In the genomic region with DNA sequence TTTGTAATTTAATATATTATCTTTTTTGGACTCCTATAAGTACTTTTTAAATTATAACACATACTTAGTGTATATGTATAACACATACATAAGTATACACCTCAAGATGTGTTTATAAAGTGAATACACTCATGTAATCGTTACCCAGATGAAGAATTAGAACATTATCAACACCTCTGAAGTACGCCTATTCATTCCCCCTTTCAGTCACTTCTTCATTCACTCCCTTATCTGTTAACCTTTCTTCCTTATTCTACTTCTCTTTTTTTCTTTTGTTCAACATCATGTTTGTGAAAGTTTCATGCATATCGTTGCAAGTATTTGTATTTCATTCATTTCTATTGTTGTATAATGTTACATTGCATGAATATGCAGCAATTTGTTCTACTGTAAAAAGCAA, we compare ENCODE assay signal across 24 cellular contexts.
DNase-seq lines count a peak whose midpoint lies in the region; ATAC-seq and TF ChIP-seq lines count a peak whose summit lies in the region.
"Had no signal": no experiment of that assay in that cellular context is flagged by ENCODE, and none has a peak within 500 bp of the region (broad histone marks: within the 10 kb centered on the region; RNA-seq: fewer than 3 reads in every experiment).

No MANE protein-coding gene starts in this region.

- peak; percentile 5 for DNase-seq in GF-D8 (lab: John Stamatoyannopoulos, UW)
- peak; percentile 74 for DNase-seq in OCI-M1 (lab: John Stamatoyannopoulos, UW)
- no peak for DNase-seq in 8988T
- DNase-seq in erythroblast (lab: John Stamatoyannopoulos, UW): no peak
- no peak for DNase-seq in psoas muscle
- no peak for DNase-seq in amygdala (lab: John Stamatoyannopoulos, UW)
- DNase-seq: ACHN; activated CD4-positive, alpha-beta T cell treated with anti-CD3 and anti-CD28 coated beads, Interleukin-2, amount 50 U/mL, for 48 hours; activated naive CD4-positive, alpha-beta T cell; C1 segment of cervical spinal cord; dermis blood vessel endothelial cell; heart right ventricle; HFFc6; natural killer cell; NCI-H1105 treated with DMSO at 0.1 percent for 48 hours; NCI-H510A; ovary; right lobe of liver; T-cell had no signal

- no peak overlapping the region for H3K27ac ChIP-seq in psoas muscle
- H3K27ac ChIP-seq: ovary, right lobe of liver, vagina, VCaP had no signal

- WGBS in psoas muscle, 3 donors: 88 to 94% (median 93%) methylated on average over 3 of the region's 3 CpGs

- H3K4me1 ChIP-seq in psoas muscle: no peaks in the 10 kb centered on the region
- H3K4me1 ChIP-seq: right lobe of liver, vagina had no signal

- TF ChIP-seq CTCF in psoas muscle (IDR thresholded peaks at IDR 0.05): no peak

- no peak for TF ChIP-seq POLR2A in erythroblast (IDR thresholded peaks at IDR 0.05; ENCODE audit: low read length)

- ATAC-seq in GM19438 (IDR thresholded peaks at IDR 0.05; ENCODE audit: low read depth, unreplicated experiment) (peak; percentile 22), HG03378 (IDR thresholded peaks at IDR 0.05; ENCODE audit: unreplicated experiment) (peak; percentile 35), psoas muscle (no peak)
- ATAC-seq: heart right ventricle, left lobe of liver, right lobe of liver, T-cell had no signal

- intact Hi-C loops in psoas muscle (cut with DNase I): no loop called here

- peaks cover 0 to 17% of the 10 kb centered on the region in 2 donors for H3K36me3 ChIP-seq in psoas muscle (ENCODE audit: insufficient read depth in 1 of 2, low read depth in 1 of 2)
- H3K36me3 ChIP-seq: ovary, right lobe of liver had no signal

- peaks cover 4% of the 10 kb centered on the region for H3K9me3 ChIP-seq in psoas muscle
- H3K9me3 ChIP-seq: ovary, right lobe of liver, vagina had no signal

- H3K27me3 ChIP-seq in psoas muscle (ENCODE audit: insufficient read depth in 3 of 3, low read length in 2 of 3): no peaks in the 10 kb centered on the region
- H3K27me3 ChIP-seq: heart right ventricle, ovary, right lobe of liver, vagina had no signal

- no peak overlapping the region for H3K4me3 ChIP-seq in psoas muscle
- H3K4me3 ChIP-seq: heart right ventricle, ovary, right lobe of liver, vagina had no signal

Comparison
In these comparisons a context has a peak if more than half of its experiments do, and no peak if none do; other contexts are left out.
1. DNase-seq: peak in GF-D8 (single experiment) and OCI-M1 (single experiment); none in 8988T (single experiment), erythroblast (0 of 2), psoas muscle (0 of 2) and amygdala (0 of 56).
2. ATAC-seq: peak in GM19438 (single experiment) and HG03378 (single experiment); none in psoas muscle (0 of 4).